ENCODE assay signal across 28 cellular contexts in the genomic region with DNA sequence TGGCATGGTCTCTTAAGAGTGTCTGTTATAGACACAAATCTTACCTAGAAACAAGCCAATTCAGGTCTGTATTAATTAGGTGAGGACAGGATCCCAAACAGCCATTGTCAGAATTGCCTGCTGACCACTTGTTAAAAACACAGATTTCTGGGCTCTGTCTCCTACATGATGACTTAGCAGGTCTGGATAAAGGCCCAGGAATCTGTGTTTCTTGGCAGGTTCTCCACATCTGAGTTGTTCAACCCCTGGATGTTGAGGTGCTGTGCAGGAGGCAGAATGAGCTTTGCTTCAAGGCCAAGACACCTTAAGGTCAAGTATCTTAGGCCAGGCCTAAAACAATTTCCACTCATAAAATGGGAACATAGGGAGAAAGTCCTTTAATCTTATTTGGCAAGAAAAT.
"Had no signal": no experiment of that assay in that cellular context is flagged by ENCODE, and none has a peak within 500 bp of the region (broad histone marks: within the 10 kb centered on the region; RNA-seq: fewer than 3 reads in every experiment).

No MANE protein-coding gene starts in this region.

- FAIRE-seq: colon, endothelial cell of umbilical vein, kidney had no signal

- H3K27me3 Mint-ChIP-seq: naive B cell had no signal

- H3K27ac ChIP-seq: coronary artery, dorsolateral prefrontal cortex, esophagus squamous epithelium, gastrocnemius medialis, heart right ventricle, left lung, lower lobe of right lung had no signal

- H3K27ac Mint-ChIP-seq: immature natural killer cell, mesothelial cell of epicardium, naive B cell had no signal

- ATAC-seq: gastrocnemius medialis, heart right ventricle, left lung, left ventricle myocardium superior, lower lobe of right lung, mucosa of descending colon had no signal

- H3K36me3 Mint-ChIP-seq: mesothelial cell of epicardium, naive B cell had no signal

- H3K4me3 ChIP-seq: coronary artery, dorsolateral prefrontal cortex, esophagus squamous epithelium, gastrocnemius medialis, heart right ventricle, left lung, lower lobe of right lung, mucosa of descending colon had no signal

- H3K4me1 Mint-ChIP-seq: mesothelial cell of epicardium had no signal

- H3K36me3 ChIP-seq: esophagus squamous epithelium, gastrocnemius medialis, heart right ventricle, left lung, lower lobe of right lung had no signal

- H3K4me1 ChIP-seq: esophagus squamous epithelium, gastrocnemius medialis, heart right ventricle, left lung, lower lobe of right lung had no signal

- DNase-seq: cerebellar nuclear complex; dermis blood vessel endothelial cell; dorsolateral prefrontal cortex; effector CD4-positive, alpha-beta T cell; effector memory CD4-positive, alpha-beta T cell; esophagus squamous epithelium; foreskin fibroblast; foreskin melanocyte; gastrocnemius medialis; glutamatergic neuron; head of caudate nucleus; heart right ventricle; hippocampal formation; immature natural killer cell; islet precursor cell; kidney; kidney glomerular epithelial cell; left colon; left lung; left ventricle myocardium superior; lower lobe of right lung; mesenchymal stem cell; mucosa of descending colon; naive B cell had no signal

- H3K4me3 Mint-ChIP-seq: immature natural killer cell, mesothelial cell of epicardium, naive B cell had no signal

- H3K9me3 Mint-ChIP-seq: immature natural killer cell had no signal

- H3K27me3 ChIP-seq: esophagus squamous epithelium, gastrocnemius medialis, heart right ventricle, left lung had no signal

- H3K9me3 ChIP-seq: esophagus squamous epithelium, gastrocnemius medialis, heart right ventricle, lower lobe of right lung, mucosa of descending colon had no signal
